ENCODE assay signal across 18 cellular contexts in the genomic region with DNA sequence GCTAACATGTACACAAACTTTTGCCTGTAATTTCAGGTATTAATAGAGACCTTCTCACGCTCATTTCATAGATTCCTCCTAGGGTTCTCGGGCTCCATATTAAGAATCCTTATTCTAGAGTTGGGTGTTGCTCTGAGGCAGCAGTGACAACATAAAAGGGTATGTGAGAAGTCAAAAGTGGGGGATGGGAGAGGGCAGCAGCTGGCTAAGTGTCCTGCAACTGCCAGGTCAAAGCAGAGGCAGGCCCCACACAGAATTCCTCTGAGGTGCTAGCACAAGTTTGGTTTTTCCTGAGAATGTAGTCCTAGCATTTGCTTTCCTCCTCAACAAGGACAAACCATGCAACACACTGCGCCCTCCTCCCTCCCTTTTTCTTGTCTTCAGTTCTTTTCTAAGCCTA.
A peak's percentile ranks its signal among the peaks of the same experiment; 100 is the strongest.
DNase-seq lines count a peak whose midpoint lies in the region; ATAC-seq and TF ChIP-seq lines count a peak whose summit lies in the region.
"Had no signal": no experiment of that assay in that cellular context is flagged by ENCODE, and none has a peak within 500 bp of the region (broad histone marks: within the 10 kb centered on the region; RNA-seq: fewer than 3 reads in every experiment).

No MANE protein-coding gene starts in this region.

- no peaks in the 10 kb centered on the region for H3K27me3 Mint-ChIP-seq in activated naive CD4-positive, alpha-beta T cell treated with anti-CD3 and anti-CD28 coated beads, Interleukin-2, amount 50 U/mL, for 24 hours
- H3K27me3 Mint-ChIP-seq: CD4-positive, CD25-positive, alpha-beta regulatory T cell had no signal

- H3K4me3 ChIP-seq in coronary artery (no peak overlapping the region), neutrophil (ENCODE audit: low read depth in 1 of 2, low read length in 1 of 2) (no peak overlapping the region)
- H3K4me3 ChIP-seq: GM12878, K562 had no signal

- H3K27ac ChIP-seq in coronary artery = no peak overlapping the region
- H3K27ac ChIP-seq in neutrophil = peak overlapping the region; percentile 23

- DNase-seq in activated naive CD4-positive, alpha-beta T cell treated with anti-CD3 and anti-CD28 coated beads, Interleukin-2, amount 50 U/mL, for 16 hours = no peak
- peak; percentile 29 for DNase-seq in coronary artery (ENCODE audit: low spot score)
- no peak for DNase-seq in DMS53 treated with DMSO at 0.1 percent for 48 hours (lab: John Stamatoyannopoulos, UW; ENCODE audit: unreplicated experiment)
- DNase-seq in DMS153 treated with DMSO at 0.1 percent for 48 hours (lab: John Stamatoyannopoulos, UW; ENCODE audit: unreplicated experiment) = no peak
- DNase-seq: BE2C; C1 segment of cervical spinal cord; Caco-2; CD4-positive, CD25-positive, alpha-beta regulatory T cell; DND-41; EL; H9; IMR-90 had no signal

- no peak overlapping the region for H3K4me3 Mint-ChIP-seq in activated naive CD4-positive, alpha-beta T cell treated with anti-CD3 and anti-CD28 coated beads, Interleukin-2, amount 50 U/mL, for 24 hours
- H3K4me3 Mint-ChIP-seq: H9 had no signal

- peaks cover 55% of the 10 kb centered on the region for H3K4me1 Mint-ChIP-seq in activated naive CD4-positive, alpha-beta T cell treated with anti-CD3 and anti-CD28 coated beads, Interleukin-2, amount 50 U/mL, for 24 hours

- H3K9me3 ChIP-seq in neutrophil = no peaks in the 10 kb centered on the region
- H3K9me3 ChIP-seq: BE2C, Caco-2 had no signal

- TF ChIP-seq CTCF in coronary artery (IDR thresholded peaks at IDR 0.05) = no peak
- no peak for TF ChIP-seq CTCF in neutrophil (IDR thresholded peaks at IDR 0.05)

- ATAC-seq in HG02840 (IDR thresholded peaks at IDR 0.05; ENCODE audit: low FRiP score, unreplicated experiment) (no peak), GM19351 (IDR thresholded peaks at IDR 0.05; ENCODE audit: unreplicated experiment) (no peak)
- ATAC-seq: GM12878, K562 had no signal

- peaks cover 10% of the 10 kb centered on the region for H3K36me3 Mint-ChIP-seq in activated naive CD4-positive, alpha-beta T cell treated with anti-CD3 and anti-CD28 coated beads, Interleukin-2, amount 50 U/mL, for 24 hours

- H3K27ac Mint-ChIP-seq in activated naive CD4-positive, alpha-beta T cell treated with anti-CD3 and anti-CD28 coated beads, Interleukin-2, amount 50 U/mL, for 24 hours = peak overlapping the region; percentile 12
- H3K27ac Mint-ChIP-seq: H9 had no signal

- no peaks in the 10 kb centered on the region for H3K9me3 Mint-ChIP-seq in activated naive CD4-positive, alpha-beta T cell treated with anti-CD3 and anti-CD28 coated beads, Interleukin-2, amount 50 U/mL, for 24 hours
- H3K9me3 Mint-ChIP-seq: CD4-positive, CD25-positive, alpha-beta regulatory T cell; H9 had no signal

- peaks cover 38 to 48% of the 10 kb centered on the region in 2 experiments for H3K4me1 ChIP-seq in neutrophil (ENCODE audit: control insufficient read depth in 1 of 2, insufficient read depth in 1 of 2, low read depth in 1 of 2, low read length in 1 of 2)
- H3K4me1 ChIP-seq: BE2C had no signal

- H3K36me3 ChIP-seq in neutrophil = peaks cover 81% of the 10 kb centered on the region
- H3K36me3 ChIP-seq: BE2C had no signal

- no peaks in the 10 kb centered on the region for H3K27me3 ChIP-seq in neutrophil
- H3K27me3 ChIP-seq: BE2C had no signal
